ENCODE assay signal across 1 cellular context in genomic region chr9:133824802-133825186, GRCh38.
A peak's percentile ranks its signal among the peaks of the same experiment; 100 is the strongest.
TF ChIP-seq lines count a peak whose summit lies in the region.

No MANE protein-coding gene starts in this region.

TF ChIP-seq in H1, 55 proteins besides CTCF, POLR2A, EP300 and RAD21:
- no peak for TF ChIP-seq ZNF274 (IDR thresholded peaks at IDR 0.05; ENCODE audit: borderline replicate concordance, extremely low read depth, low read length)
- peak; percentile 38; the same call in 1 of the 2 replicates for TF ChIP-seq E2F6 (IDR thresholded peaks at IDR 0.05)
- peak; percentile 60 for TF ChIP-seq MAX (IDR thresholded peaks at IDR 0.05)
